In genomic region chr13:73129023-73129422, GRCh38 we compare ENCODE assay signal across 16 cellular contexts.
DNase-seq lines count a peak whose midpoint lies in the region; ATAC-seq and TF ChIP-seq lines count a peak whose summit lies in the region.
"Had no signal": no experiment of that assay in that cellular context is flagged by ENCODE, and none has a peak within 500 bp of the region (broad histone marks: within the 10 kb centered on the region; RNA-seq: fewer than 3 reads in every experiment).

No MANE protein-coding gene starts in this region.

- no peaks in the 10 kb centered on the region for H3K4me1 Mint-ChIP-seq in activated naive CD8-positive, alpha-beta T cell treated with anti-CD3 and anti-CD28 coated beads, Interleukin-2, amount 50 U/mL, for 24 hours
- H3K4me1 Mint-ChIP-seq in activated naive CD8-positive, alpha-beta T cell treated with anti-CD3 and anti-CD28 coated beads for 36 hours: no peaks in the 10 kb centered on the region
- H3K4me1 Mint-ChIP-seq in HFFc6 (ENCODE audit: low read depth): peaks cover 31% of the 10 kb centered on the region
- H3K4me1 Mint-ChIP-seq: CD4-positive, CD25-positive, alpha-beta regulatory T cell; IgD-negative memory B cell had no signal

- H3K9me3 Mint-ChIP-seq in activated naive CD8-positive, alpha-beta T cell treated with anti-CD3 and anti-CD28 coated beads, Interleukin-2, amount 50 U/mL, for 24 hours: no peaks in the 10 kb centered on the region
- no peaks in the 10 kb centered on the region for H3K9me3 Mint-ChIP-seq in activated naive CD8-positive, alpha-beta T cell treated with anti-CD3 and anti-CD28 coated beads for 36 hours
- no peaks in the 10 kb centered on the region for H3K9me3 Mint-ChIP-seq in HFFc6
- H3K9me3 Mint-ChIP-seq: CD4-positive, CD25-positive, alpha-beta regulatory T cell; IgD-negative memory B cell had no signal

- H3K27ac ChIP-seq in esophagus muscularis mucosa (replicated peaks in 1 of 4) (no peak overlapping the region), thyroid gland (no peak overlapping the region)
- H3K27ac ChIP-seq: BLaER1 treated with 17β-estradiol and CSF1 and Interleukin-3, amounts not matched to agents 10 nM and 100 nM; GM23248 had no signal

- no peak overlapping the region for H3K4me3 ChIP-seq in esophagus muscularis mucosa
- H3K4me3 ChIP-seq in thyroid gland (replicated peaks in 1 of 3): no peak overlapping the region
- H3K4me3 ChIP-seq: BLaER1 treated with 17β-estradiol and CSF1 and Interleukin-3, amounts not matched to agents 10 nM and 100 nM; GM23248 had no signal

- no peak for DNase-seq in activated naive CD8-positive, alpha-beta T cell treated with anti-CD3 and anti-CD28 coated beads, Interleukin-2, amount 50 U/mL, for 24 hours
- DNase-seq in activated naive CD8-positive, alpha-beta T cell treated with anti-CD3 and anti-CD28 coated beads for 36 hours: no peak
- peak; percentile 13 for DNase-seq in NCI-H226
- DNase-seq in esophagus muscularis mucosa (ENCODE audit: extremely low spot score): peak; percentile 50
- no peak for DNase-seq in thyroid gland
- no peak for DNase-seq in HFFc6
- DNase-seq: ACHN; Calu3; CD4-positive, CD25-positive, alpha-beta regulatory T cell; DMS 273 treated with DMSO at 0.1 percent for 48 hours; GDM1; GM23248 had no signal

- peak; percentile 43 for ATAC-seq in activated naive CD8-positive, alpha-beta T cell treated with anti-CD3 and anti-CD28 coated beads, Interleukin-2, amount 50 U/mL, for 24 hours
- ATAC-seq in GM18907 (IDR thresholded peaks at IDR 0.05; ENCODE audit: unreplicated experiment) (no peak), GM21360 (IDR thresholded peaks at IDR 0.05; ENCODE audit: unreplicated experiment) (no peak)

- H3K4me1 ChIP-seq in esophagus muscularis mucosa (no peaks in the 10 kb centered on the region), thyroid gland (no peaks in the 10 kb centered on the region)
- H3K4me1 ChIP-seq: BLaER1 treated with 17β-estradiol and CSF1 and Interleukin-3, amounts not matched to agents 10 nM and 100 nM had no signal

- intact Hi-C loops in esophagus muscularis mucosa (cut with DNase I) (no loop called here), thyroid gland (cut with DNase I) (no loop called here)

- TF ChIP-seq POLR2A in esophagus muscularis mucosa (IDR thresholded peaks at IDR 0.05; ENCODE audit: low read depth) (no peak), thyroid gland (IDR thresholded peaks at IDR 0.05) (no peak)

- no peak for TF ChIP-seq EP300 in esophagus muscularis mucosa (IDR thresholded peaks at IDR 0.05)

- no peaks in the 10 kb centered on the region for H3K27me3 Mint-ChIP-seq in activated naive CD8-positive, alpha-beta T cell treated with anti-CD3 and anti-CD28 coated beads, Interleukin-2, amount 50 U/mL, for 24 hours
- H3K27me3 Mint-ChIP-seq in activated naive CD8-positive, alpha-beta T cell treated with anti-CD3 and anti-CD28 coated beads for 36 hours: no peaks in the 10 kb centered on the region
- H3K27me3 Mint-ChIP-seq in HFFc6 (ENCODE audit: insufficient read depth): 0 out of 2 replicates have a peak, but pooled peaks cover 2% of the 10 kb centered on the region
- H3K27me3 Mint-ChIP-seq: CD4-positive, CD25-positive, alpha-beta regulatory T cell had no signal

- H3K27me3 ChIP-seq in esophagus muscularis mucosa (no peaks in the 10 kb centered on the region), thyroid gland (no peaks in the 10 kb centered on the region)
- H3K27me3 ChIP-seq: BLaER1 treated with 17β-estradiol and CSF1 and Interleukin-3, amounts not matched to agents 10 nM and 100 nM had no signal

- H3K36me3 ChIP-seq in esophagus muscularis mucosa (no peaks in the 10 kb centered on the region), thyroid gland (no peaks in the 10 kb centered on the region)
- H3K36me3 ChIP-seq: BLaER1 treated with 17β-estradiol and CSF1 and Interleukin-3, amounts not matched to agents 10 nM and 100 nM had no signal

- TF ChIP-seq CTCF in esophagus muscularis mucosa (IDR thresholded peaks at IDR 0.05): no peak
- TF ChIP-seq CTCF in thyroid gland (IDR thresholded peaks at IDR 0.05): no peak
- TF ChIP-seq CTCF in HFFc6 (IDR thresholded peaks at IDR 0.05): no peak

- H3K4me3 Mint-ChIP-seq in activated naive CD8-positive, alpha-beta T cell treated with anti-CD3 and anti-CD28 coated beads, Interleukin-2, amount 50 U/mL, for 24 hours: no peak overlapping the region
- H3K4me3 Mint-ChIP-seq in activated naive CD8-positive, alpha-beta T cell treated with anti-CD3 and anti-CD28 coated beads for 36 hours: no peak overlapping the region
- no peak overlapping the region for H3K4me3 Mint-ChIP-seq in HFFc6
- H3K4me3 Mint-ChIP-seq: CD4-positive, CD25-positive, alpha-beta regulatory T cell had no signal

- H3K9me3 ChIP-seq in esophagus muscularis mucosa (no peaks in the 10 kb centered on the region), thyroid gland (no peaks in the 10 kb centered on the region)
- H3K9me3 ChIP-seq: BLaER1 treated with 17β-estradiol and CSF1 and Interleukin-3, amounts not matched to agents 10 nM and 100 nM had no signal

- no peak overlapping the region for H3K27ac Mint-ChIP-seq in activated naive CD8-positive, alpha-beta T cell treated with anti-CD3 and anti-CD28 coated beads, Interleukin-2, amount 50 U/mL, for 24 hours
- H3K27ac Mint-ChIP-seq in activated naive CD8-positive, alpha-beta T cell treated with anti-CD3 and anti-CD28 coated beads for 36 hours: no peak overlapping the region
- no peak overlapping the region for H3K27ac Mint-ChIP-seq in HFFc6
- H3K27ac Mint-ChIP-seq: CD4-positive, CD25-positive, alpha-beta regulatory T cell; IgD-negative memory B cell had no signal

- WGBS in esophagus muscularis mucosa: 91% methylated on average over 6 of the region's 6 CpGs
- WGBS in thyroid gland, 2 donors: 88 to 98% methylated on average over 6 of the region's 6 CpGs

- no peaks in the 10 kb centered on the region for H3K36me3 Mint-ChIP-seq in activated naive CD8-positive, alpha-beta T cell treated with anti-CD3 and anti-CD28 coated beads, Interleukin-2, amount 50 U/mL, for 24 hours (ENCODE audit: low read depth)
- H3K36me3 Mint-ChIP-seq in activated naive CD8-positive, alpha-beta T cell treated with anti-CD3 and anti-CD28 coated beads for 36 hours: no peaks in the 10 kb centered on the region
- H3K36me3 Mint-ChIP-seq in HFFc6 (ENCODE audit: low read depth): peaks cover 5% of the 10 kb centered on the region; the same call in 1 of the 2 replicates
- H3K36me3 Mint-ChIP-seq: CD4-positive, CD25-positive, alpha-beta regulatory T cell; IgD-negative memory B cell had no signal

Comparison
In these comparisons a context has a peak if more than half of its experiments do, and no peak if none do; other contexts are left out.
1. DNase-seq: peak in NCI-H226 (single experiment) and esophagus muscularis mucosa (single experiment); none in activated naive CD8-positive, alpha-beta T cell treated with anti-CD3 and anti-CD28 coated beads, Interleukin-2, amount 50 U/mL, for 24 hours (single experiment), activated naive CD8-positive, alpha-beta T cell treated with anti-CD3 and anti-CD28 coated beads for 36 hours (single experiment), thyroid gland (0 of 2) and HFFc6 (single experiment).